In the genomic region with DNA sequence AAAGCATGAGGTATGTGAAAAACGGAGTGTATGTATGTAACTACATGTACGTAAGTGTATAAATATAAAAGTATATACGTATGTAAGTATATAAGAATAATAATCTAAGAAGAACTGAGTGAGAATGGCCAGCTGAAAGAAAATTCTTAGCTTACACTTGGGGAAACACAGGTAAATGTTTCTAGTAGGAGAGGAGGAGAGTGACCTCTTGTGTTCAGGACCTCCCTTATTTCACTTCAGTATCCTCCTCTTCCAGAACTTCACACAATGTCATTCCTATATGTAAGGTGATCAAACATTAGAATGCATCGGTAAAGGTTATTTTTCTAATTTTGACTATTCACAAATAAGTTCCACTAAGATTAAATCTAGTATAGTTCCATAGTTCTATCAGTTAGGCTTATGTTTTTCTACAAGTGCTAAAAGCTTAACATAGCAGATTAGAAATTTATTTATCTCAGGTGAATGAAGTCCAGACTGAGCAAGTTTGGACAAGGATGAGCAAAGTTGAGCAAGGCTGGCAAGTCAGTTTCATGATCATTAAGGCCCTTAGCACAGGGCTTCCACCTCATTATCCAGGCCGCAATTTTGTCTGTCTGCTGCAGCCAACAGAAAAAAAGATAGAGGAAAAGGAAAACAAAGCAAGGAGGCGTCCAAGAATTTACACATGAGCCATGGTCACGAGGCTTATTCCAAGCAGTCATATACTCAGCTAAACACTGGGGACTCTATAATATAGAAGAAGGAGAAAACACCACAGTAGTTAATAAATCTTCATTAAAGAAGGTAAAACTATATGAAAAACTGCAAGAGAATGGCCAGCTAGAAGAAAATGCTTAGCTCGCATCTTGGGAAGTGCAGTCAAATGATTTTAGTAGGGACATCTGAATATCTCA, we compare ENCODE assay signal across 12 cellular contexts. TPM values are rescaled to one million over a fixed set of nuclear protein-coding genes. Genes with fewer than 3 reads are reported as not detected.
DNase-seq lines count a peak whose midpoint lies in the region; ATAC-seq, FAIRE-seq and TF ChIP-seq lines count a peak whose summit lies in the region.
"Had no signal": no experiment of that assay in that cellular context is flagged by ENCODE, and none has a peak within 500 bp of the region (broad histone marks: within the 10 kb centered on the region; RNA-seq: fewer than 3 reads in every experiment).

No MANE protein-coding gene starts in this region.

- no peaks in the 10 kb centered on the region for H3K36me3 ChIP-seq in OCI-LY3 (replicated peaks; ENCODE audit: low read depth, low read length)
- no peaks in the 10 kb centered on the region for H3K36me3 ChIP-seq in H1 (ENCODE audit: control insufficient read depth in 2 of 4, insufficient read depth in 4 of 4, low read length in 3 of 4)
- H3K36me3 ChIP-seq in osteoblast (ENCODE audit: insufficient read depth, low read length) = no peaks in the 10 kb centered on the region
- H3K36me3 ChIP-seq in MG63 = no peaks in the 10 kb centered on the region

- H3K23me2 ChIP-seq in H1 (ENCODE audit: low read depth, low read length) = no peaks in the 10 kb centered on the region

- H3K79me1 ChIP-seq in H1 (ENCODE audit: low read depth, low read length) = no peaks in the 10 kb centered on the region

- no peak overlapping the region for H3K4ac ChIP-seq in H1 (replicated peaks; ENCODE audit: insufficient read length, low read depth, low read length)

- no peak for TF ChIP-seq POLR2A in H1 (IDR thresholded peaks at IDR 0.05; ENCODE audit: control extremely low read depth in 1 of 2, low read depth in 2 of 2, low read length in 2 of 2)

- no peak overlapping the region for H3K23ac ChIP-seq in H1 (ENCODE audit: insufficient read length)

- no peak overlapping the region for H2BK20ac ChIP-seq in H1 (ENCODE audit: low read length)

- no peak overlapping the region for H3K27ac ChIP-seq in OCI-LY3 (ENCODE audit: low read length)
- H3K27ac ChIP-seq in H1 (ENCODE audit: low read depth, low read length) = no peak overlapping the region
- peak overlapping the region; percentile 89 for H3K27ac ChIP-seq in osteoblast (ENCODE audit: low read depth, low read length)

- H3K18ac ChIP-seq in H1 (ENCODE audit: extremely low read depth, low read length) = no peak overlapping the region

- peak; percentile 54 to 58 for TF ChIP-seq RAD21 in H1 (IDR thresholded peaks at IDR 0.05 in 1 of 2, conservative IDR thresholded peaks at IDR 0.05 in 1 of 2; ENCODE audit: low read depth in 2 of 2, low read length in 2 of 2)

- H2AFZ ChIP-seq in OCI-LY3 (ENCODE audit: low read depth, low read length) (no peak overlapping the region), H1 (ENCODE audit: low read length) (no peak overlapping the region), osteoblast (ENCODE audit: low read length) (peak overlapping the region; percentile 72)

- no peak overlapping the region for H3K14ac ChIP-seq in H1 (ENCODE audit: insufficient read length)

- DNase-seq in ELR (ENCODE audit: low read depth) (peak; percentile 24), H1 (ENCODE audit: low read depth in 1 of 2, low spot score in 2 of 2) (no peak), osteoblast (ENCODE audit: insufficient read length, low spot score, missing footprints) (peak; percentile 53), MG63 (no peak), GOT3 (lab: John Stamatoyannopoulos, UW) (no peak), GM19238 (ENCODE audit: insufficient read length, low spot score) (no peak)
- DNase-seq: activated CD4-positive, CD25-positive, alpha-beta regulatory T cell had no signal

- WGBS in H1 (ENCODE audit: extremely low coverage in 1 of 2, insufficient coverage in 1 of 2, insufficient read length in 1 of 2, insufficient replicate concordance in 2 of 2, low coverage in 1 of 2, low lambda C conversion rate in 2 of 2, missing lambda C conversion rate in 1 of 2), 2 experiments = 82% methylated on average over 8 of the region's 8 CpGs; no CpG with 5 or more reads in 1 of the 2 experiments

- POLR2A ChIA-PET in H1 (lab: Charles Lee; ENCODE audit: partially characterized antibody) = no interaction called here

- H3K79me2 ChIP-seq in OCI-LY3 (ENCODE audit: low read length) = no peaks in the 10 kb centered on the region
- H3K79me2 ChIP-seq in H1 (ENCODE audit: control insufficient read depth in 1 of 2, insufficient read depth in 2 of 2, low read length in 2 of 2) = no peaks in the 10 kb centered on the region
- no peaks in the 10 kb centered on the region for H3K79me2 ChIP-seq in osteoblast (ENCODE audit: insufficient read depth, low read length)

- ATAC-seq in HG02840 (IDR thresholded peaks at IDR 0.05; ENCODE audit: low FRiP score, unreplicated experiment) = no peak

- no peak for TF ChIP-seq EP300 in H1 (IDR thresholded peaks at IDR 0.05; ENCODE audit: borderline replicate concordance in 1 of 2, low read depth in 2 of 2, low read length in 2 of 2)

- H3K4me2 ChIP-seq in OCI-LY3 (ENCODE audit: low read length) (no peak overlapping the region), H1 (ENCODE audit: insufficient read depth in 1 of 2, low read depth in 2 of 2, low read length in 2 of 2) (no peak overlapping the region), osteoblast (ENCODE audit: insufficient read depth, low read length) (peak overlapping the region; percentile 24)

- H4K8ac ChIP-seq in H1 (ENCODE audit: extremely low read depth, insufficient read depth, low read length) = no peak overlapping the region

- no peak overlapping the region for H2BK15ac ChIP-seq in H1 (ENCODE audit: low read length)

- no peaks in the 10 kb centered on the region for H3K9me3 ChIP-seq in OCI-LY3 (ENCODE audit: insufficient read depth, low read length)
- no peaks in the 10 kb centered on the region for H3K9me3 ChIP-seq in H1 (ENCODE audit: insufficient read depth in 2 of 2, low read depth in 1 of 2, low read length in 1 of 2)
- no peaks in the 10 kb centered on the region for H3K9me3 ChIP-seq in osteoblast (ENCODE audit: low read depth, low read length)
- no peaks in the 10 kb centered on the region for H3K9me3 ChIP-seq in MG63

- no peak overlapping the region for H2BK12ac ChIP-seq in H1 (ENCODE audit: low read depth, low read length)

- TF ChIP-seq CTCF in OCI-LY3 (IDR thresholded peaks at IDR 0.05; ENCODE audit: low read depth, low read length) = peak; percentile 25; the same call in 1 of the 2 replicates
- TF ChIP-seq CTCF in H1 (IDR thresholded peaks at IDR 0.05; ENCODE audit: control extremely low read depth in 1 of 3, insufficient read depth in 1 of 3, low read depth in 1 of 3, low read length in 3 of 3) = peak in 2 of 3 experiments; percentile 22 to 26; a peak in 2 of 4 replicates
- peak; percentile 21 for TF ChIP-seq CTCF in osteoblast (IDR thresholded peaks at IDR 0.05; ENCODE audit: extremely low read depth, low read depth, low read length)

- peaks cover 37% of the 10 kb centered on the region for H3K4me1 ChIP-seq in OCI-LY3 (ENCODE audit: low read length)
- H3K4me1 ChIP-seq in H1 (replicated peaks in 1 of 4; ENCODE audit: control insufficient read depth in 3 of 4, insufficient read depth in 4 of 4, low read length in 3 of 4) = peaks cover 0 to 4% (median 1%) of the 10 kb centered on the region in 4 experiments; a peak in 2 of 7 replicates
- peaks cover 27% of the 10 kb centered on the region for H3K4me1 ChIP-seq in osteoblast (ENCODE audit: insufficient read depth, low read length)

- no peak overlapping the region for H3K4me3 ChIP-seq in OCI-LY3 (ENCODE audit: low read length)
- H3K4me3 ChIP-seq in H1 (ENCODE audit: extremely low read depth in 1 of 4, insufficient read depth in 2 of 4, low read depth in 3 of 4, low read length in 4 of 4) = no peak overlapping the region
- H3K4me3 ChIP-seq in osteoblast (ENCODE audit: insufficient read depth, low read length) = no peak overlapping the region
- no peak overlapping the region for H3K4me3 ChIP-seq in MG63

- no peaks in the 10 kb centered on the region for H3K27me3 ChIP-seq in OCI-LY3 (ENCODE audit: low read depth, low read length)
- no peaks in the 10 kb centered on the region for H3K27me3 ChIP-seq in H1 (replicated peaks in 1 of 4; ENCODE audit: control insufficient read depth in 3 of 4, extremely low read depth in 1 of 4, insufficient read depth in 3 of 4, low read length in 3 of 4)
- H3K27me3 ChIP-seq in osteoblast (ENCODE audit: insufficient read depth, low read length) = no peaks in the 10 kb centered on the region
- H3K27me3 ChIP-seq in MG63 = no peaks in the 10 kb centered on the region

- no peak overlapping the region for H2BK5ac ChIP-seq in H1 (ENCODE audit: low read depth, low read length)

- CTCF ChIA-PET in H1 (lab: Charles Lee; ENCODE audit: partially characterized antibody) = interaction anchor here (0.7 to 4.2 kb wide), 31 partner anchors 8 to 1000 kb away, joined by 3 to 75 read pairs (median 4); no protein-coding TSS in a partner anchor

- H3K9ac ChIP-seq in OCI-LY3 (ENCODE audit: low read length) (no peak overlapping the region), H1 (replicated peaks in 1 of 4; ENCODE audit: extremely low read depth in 1 of 4, low read depth in 3 of 4, low read length in 3 of 4) (no peak overlapping the region)

- no peak overlapping the region for H4K5ac ChIP-seq in H1 (ENCODE audit: insufficient read length, low read depth, low read length)

- no peak overlapping the region for H2AK5ac ChIP-seq in H1 (ENCODE audit: low read depth, low read length)

- no peak overlapping the region for H4K91ac ChIP-seq in H1 (replicated peaks; ENCODE audit: insufficient read length, low read length)

- H3K56ac ChIP-seq in H1 (replicated peaks; ENCODE audit: insufficient read length, low read depth, low read length) = no peak overlapping the region

- FAIRE-seq in H1 (lab: Jason Lieb, UNC) = peak; percentile 45

- H4K20me1 ChIP-seq in OCI-LY3 (ENCODE audit: insufficient read depth, low read length) = no peaks in the 10 kb centered on the region
- no peaks in the 10 kb centered on the region for H4K20me1 ChIP-seq in H1 (replicated peaks in 1 of 2; ENCODE audit: control insufficient read depth in 1 of 2, insufficient read depth in 2 of 2, low read length in 2 of 2)
- no peaks in the 10 kb centered on the region for H4K20me1 ChIP-seq in osteoblast (ENCODE audit: insufficient read depth, low read length)

- no peak overlapping the region for H2BK120ac ChIP-seq in H1 (replicated peaks; ENCODE audit: low read depth, low read length)

TF ChIP-seq in H1, 55 proteins besides CTCF, POLR2A, EP300 and RAD21 (continues in another document):
- TF ChIP-seq EZH2 (IDR thresholded peaks at IDR 0.05; ENCODE audit: low read depth, low read length, severe bottlenecking) (no peak), NRF1 (IDR thresholded peaks at IDR 0.05; ENCODE audit: low read depth, low read length) (no peak)

RNA-seq across cellular contexts. Expression of a gene that starts 7.1 kb away (rescaled TPM):
- not detected in 2 replicates for total RNA-seq in H1 (2021; fragmentation: NEBNext Ultra II Directional; extraction: Animal tissue kit (Norgen Biotek cat#: 25700))
- polyA plus RNA-seq in H1 (2011; rRNA removed) = not detected in 2 replicates
- not detected for polyA plus RNA-seq in H1 (2011; cell fraction: cytosol; rRNA removed)
- not detected for polyA plus RNA-seq in H1 (2011; cell fraction: nucleus; rRNA removed)
- not detected in 4 replicates for polyA plus RNA-seq in H1 (2012, experiment 1 of 2)
- not detected for polyA plus RNA-seq in H1 (2012, experiment 2 of 2)
- not detected for polyA plus RNA-seq in H1 (2013, experiment 1 of 2)
- polyA plus RNA-seq in H1 (2013, experiment 2 of 2) = not detected
- not detected in 2 replicates for polyA minus RNA-seq in H1 (2011; rRNA and poly(A)+ RNA removed)
- polyA minus RNA-seq in H1 (2011; cell fraction: cytosol; rRNA and poly(A)+ RNA removed) = not detected
- polyA minus RNA-seq in H1 (2011; cell fraction: nucleus; rRNA and poly(A)+ RNA removed) = not detected
- under 0.01 and 0.88 TPM in 2 replicates for total RNA-seq in osteoblast
- not detected in 2 replicates for total RNA-seq in MG63 (2014; rRNA removed; shearing (Covaris generic); ENCODE audit: low replicate concordance)
- total RNA-seq: activated T-helper 2 cell treated with anti-CD3 and anti-CD28 coated beads, Interferon-gamma antibody, Interleukin-2, Interleukin-4, amounts not matched to agents 10 μg/mL and 5 μg/mL and 100 μg/mL, durations not matched to agents 14 hours and 24 hours and 36 hours; neural crest cell; subcutaneous adipose tissue had no signal

Comparison
In these comparisons a context has a peak if more than half of its experiments do, and no peak if none do; other contexts are left out.
1. DNase-seq: peak in ELR (single experiment) and osteoblast (single experiment); none in H1 (0 of 2), MG63 (single experiment), GOT3 (single experiment) and GM19238 (single experiment).
2. Peak in every context shown above with its lines, with median percentiles within 50 percentile points of each other: CTCF ChIP-seq.